Comparison of ENCODE assay signal across 19 cellular contexts in genomic region chr2:17298453-17298852, GRCh38.
DNase-seq lines count a peak whose midpoint lies in the region; ATAC-seq, FAIRE-seq and TF ChIP-seq lines count a peak whose summit lies in the region.
"Had no signal": no experiment of that assay in that cellular context is flagged by ENCODE, and none has a peak within 500 bp of the region (broad histone marks: within the 10 kb centered on the region; RNA-seq: fewer than 3 reads in every experiment).

No MANE protein-coding gene starts in this region.

- H3K4me1 Mint-ChIP-seq in activated T-helper 1 cell treated with anti-CD3 and anti-CD28 coated beads, Interleukin-12 subunit alpha, Interleukin-12 subunit beta, Interleukin-2, Interleukin-4 antibody, amounts not matched to agents 30 ng/mL and 10 ng/mL and 1 ng/mL, durations not matched to agents 14 hours and 24 hours and 36 hours (ENCODE audit: low read depth): no peaks in the 10 kb centered on the region
- H3K4me1 Mint-ChIP-seq: B cell had no signal

- H3K9me3 ChIP-seq in HepG2 (ENCODE audit: low read length): no peaks in the 10 kb centered on the region
- H3K9me3 ChIP-seq in right lobe of liver: no peaks in the 10 kb centered on the region

- no peak overlapping the region; the same call in 1 of the 2 replicates for H3K4me2 ChIP-seq in HepG2 (ENCODE audit: low read depth, low read length)

- FAIRE-seq in HepG2 (lab: Jason Lieb, UNC): no peak
- FAIRE-seq: GM12878, GM18507 had no signal

- POLR2A ChIA-PET in HepG2 (lab: Yijun Ruan, JAX): no interaction called here

- H4K20me1 ChIP-seq in HepG2 (ENCODE audit: insufficient read depth, low read length): no peaks in the 10 kb centered on the region

- no peaks in the 10 kb centered on the region for H3K27me3 ChIP-seq in HepG2 (ENCODE audit: control insufficient read depth in 1 of 2, insufficient read depth in 2 of 2, low read length in 2 of 2)
- H3K27me3 ChIP-seq in right lobe of liver: no peaks in the 10 kb centered on the region

- no peak overlapping the region for H3K27ac Mint-ChIP-seq in activated T-helper 1 cell treated with anti-CD3 and anti-CD28 coated beads, Interleukin-12 subunit alpha, Interleukin-12 subunit beta, Interleukin-2, Interleukin-4 antibody, amounts not matched to agents 30 ng/mL and 10 ng/mL and 1 ng/mL, durations not matched to agents 14 hours and 24 hours and 36 hours
- H3K27ac Mint-ChIP-seq: B cell; CD4-positive, alpha-beta T cell; H9 had no signal

- DNase-seq in HepG2 (ENCODE audit: low spot score): peak; percentile 64
- no peak for DNase-seq in right lobe of liver
- DNase-seq in choroid plexus epithelial cell (ENCODE audit: low read depth): peak; percentile 42
- DNase-seq in iris pigment epithelial cell (ENCODE audit: low read depth): peak; percentile 75
- DNase-seq in activated T-helper 1 cell treated with anti-CD3 and anti-CD28 coated beads, Interleukin-12 subunit alpha, Interleukin-12 subunit beta, Interleukin-2, Interleukin-4 antibody, amounts not matched to agents 30 ng/mL and 10 ng/mL and 1 ng/mL, durations not matched to agents 14 hours and 24 hours and 36 hours (ENCODE audit: low spot score): no peak
- DNase-seq in ACHN: no peak
- DNase-seq: 8988T; C1 segment of cervical spinal cord; CD4-positive, alpha-beta T cell; DMS79; GOT3; H9; IMR-90; KBM-7 had no signal

- peak; percentile 92 for ATAC-seq in HepG2
- ATAC-seq in right lobe of liver: no peak
- ATAC-seq in HG03045 (IDR thresholded peaks at IDR 0.05; ENCODE audit: unreplicated experiment): no peak
- ATAC-seq: GM12878 had no signal

- H3K4me1 ChIP-seq in HepG2 (ENCODE audit: insufficient read depth, low read length) (peaks cover 16% of the 10 kb centered on the region), right lobe of liver (no peaks in the 10 kb centered on the region)

- intact Hi-C loops in HepG2 (cut with micrococcal nuclease; ENCODE audit: unreplicated experiment): no loop called here
- intact Hi-C loops in right lobe of liver (cut with DNase I): no loop called here
- intact Hi-C loops in activated T-helper 1 cell treated with anti-CD3 and anti-CD28 coated beads, Interleukin-12 subunit alpha, Interleukin-12 subunit beta, Interleukin-2, Interleukin-4 antibody, amounts not matched to agents 30 ng/mL and 10 ng/mL and 1 ng/mL, durations not matched to agents 14 hours and 24 hours and 36 hours (cut with micrococcal nuclease): no loop called here

- H3K4me3 Mint-ChIP-seq in activated T-helper 1 cell treated with anti-CD3 and anti-CD28 coated beads, Interleukin-12 subunit alpha, Interleukin-12 subunit beta, Interleukin-2, Interleukin-4 antibody, amounts not matched to agents 30 ng/mL and 10 ng/mL and 1 ng/mL, durations not matched to agents 14 hours and 24 hours and 36 hours: no peak overlapping the region
- H3K4me3 Mint-ChIP-seq: B cell; CD4-positive, alpha-beta T cell; H9 had no signal

- TF ChIP-seq EP300 in HepG2 (IDR thresholded peaks at IDR 0.05; ENCODE audit: low read depth in 2 of 2, low read length in 2 of 2) (peak in 1 of 2 experiments; percentile 48; a peak in 2 of 4 replicates), HepG2 (CRISPR knock-in tag; IDR thresholded peaks at IDR 0.05; ENCODE audit: borderline replicate concordance) (no peak; the same call in 1 of the 2 replicates)

- 2% methylated on average over 2 of the region's 2 CpGs for WGBS in HepG2 (ENCODE audit: low lambda C conversion rate)
- WGBS in right lobe of liver (ENCODE audit: insufficient coverage, low coverage, low lambda C conversion rate, missing lambda C conversion rate): 59% methylated on average over 2 of the region's 2 CpGs

- H2AFZ ChIP-seq in HepG2 (ENCODE audit: low read length): no peak overlapping the region

- CTCF ChIA-PET in HepG2 (lab: Yijun Ruan, JAX; ENCODE audit: low intra/inter-chr PET ratio, low total read pairs): no interaction called here

- H3K9me3 Mint-ChIP-seq in activated T-helper 1 cell treated with anti-CD3 and anti-CD28 coated beads, Interleukin-12 subunit alpha, Interleukin-12 subunit beta, Interleukin-2, Interleukin-4 antibody, amounts not matched to agents 30 ng/mL and 10 ng/mL and 1 ng/mL, durations not matched to agents 14 hours and 24 hours and 36 hours: no peaks in the 10 kb centered on the region
- H3K9me3 Mint-ChIP-seq: CD4-positive, alpha-beta T cell had no signal

- H3K27ac ChIP-seq in HepG2 (ENCODE audit: extremely low read length, insufficient read depth, low read length) (peak overlapping the region; percentile 45), right lobe of liver (no peak overlapping the region)
- H3K27ac ChIP-seq: HL-60 had no signal

- TF ChIP-seq POLR2A in HepG2 (IDR thresholded peaks at IDR 0.05; ENCODE audit: insufficient read depth in 1 of 2, low read depth in 2 of 2, low read length in 2 of 2) (no peak), right lobe of liver (IDR thresholded peaks at IDR 0.05) (no peak)

- no peak overlapping the region for H3K4me3 ChIP-seq in HepG2 (replicated peaks in 1 of 3; ENCODE audit: insufficient read depth in 1 of 3, low read depth in 2 of 3, low read length in 3 of 3)
- no peak overlapping the region for H3K4me3 ChIP-seq in right lobe of liver
- no peak overlapping the region for H3K4me3 ChIP-seq in choroid plexus epithelial cell (ENCODE audit: low read depth, low read length)
- H3K4me3 ChIP-seq: GM12878 had no signal

- in situ Hi-C loops in HepG2 (cut with HindIII; ENCODE audit: extremely low pct_ligation_motif_present, low pct_unique_long_range_greater_than_20kb) (no loop called here), ACHN (cut with HindIII; ENCODE audit: low pct_ligation_motif_present, low pct_unique_long_range_greater_than_20kb, low sequenced_read_pairs) (no loop called here)

- peaks cover 2% of the 10 kb centered on the region for H3K27me3 Mint-ChIP-seq in activated T-helper 1 cell treated with anti-CD3 and anti-CD28 coated beads, Interleukin-12 subunit alpha, Interleukin-12 subunit beta, Interleukin-2, Interleukin-4 antibody, amounts not matched to agents 30 ng/mL and 10 ng/mL and 1 ng/mL, durations not matched to agents 14 hours and 24 hours and 36 hours (ENCODE audit: insufficient read depth)
- H3K27me3 Mint-ChIP-seq: CD4-positive, alpha-beta T cell had no signal

- TF ChIP-seq RAD21 in HepG2 (CRISPR knock-in tag; IDR thresholded peaks at IDR 0.05): no peak

- no peak overlapping the region for H3K9ac ChIP-seq in HepG2 (ENCODE audit: insufficient read depth, low read depth, low read length)

- no peak for TF ChIP-seq CTCF in HepG2 (CRISPR knock-in tag; IDR thresholded peaks at IDR 0.05)
- TF ChIP-seq CTCF in right lobe of liver (IDR thresholded peaks at IDR 0.05): no peak
- TF ChIP-seq CTCF in choroid plexus epithelial cell (conservative IDR thresholded peaks at IDR 0.05; ENCODE audit: low read depth, low read length): no peak

- H3K36me3 ChIP-seq in HepG2 (replicated peaks in 1 of 2; ENCODE audit: control insufficient read depth in 1 of 2, insufficient read depth in 2 of 2, low read length in 2 of 2): no peaks in the 10 kb centered on the region
- H3K36me3 ChIP-seq in right lobe of liver: no peaks in the 10 kb centered on the region

- no peaks in the 10 kb centered on the region for H3K79me2 ChIP-seq in HepG2 (ENCODE audit: insufficient read depth, low read length)

- no TSS peak for BruUV-seq in HepG2 (replicated peaks; lab: Mats Ljungman, UMichigan)

- no peaks in the 10 kb centered on the region for H3K36me3 Mint-ChIP-seq in activated T-helper 1 cell treated with anti-CD3 and anti-CD28 coated beads, Interleukin-12 subunit alpha, Interleukin-12 subunit beta, Interleukin-2, Interleukin-4 antibody, amounts not matched to agents 30 ng/mL and 10 ng/mL and 1 ng/mL, durations not matched to agents 14 hours and 24 hours and 36 hours (ENCODE audit: low read depth)

TF ChIP-seq in HepG2, 621 proteins besides CTCF, POLR2A, EP300 and RAD21 (continues in another document):
- TF ChIP-seq, protein P1, sequence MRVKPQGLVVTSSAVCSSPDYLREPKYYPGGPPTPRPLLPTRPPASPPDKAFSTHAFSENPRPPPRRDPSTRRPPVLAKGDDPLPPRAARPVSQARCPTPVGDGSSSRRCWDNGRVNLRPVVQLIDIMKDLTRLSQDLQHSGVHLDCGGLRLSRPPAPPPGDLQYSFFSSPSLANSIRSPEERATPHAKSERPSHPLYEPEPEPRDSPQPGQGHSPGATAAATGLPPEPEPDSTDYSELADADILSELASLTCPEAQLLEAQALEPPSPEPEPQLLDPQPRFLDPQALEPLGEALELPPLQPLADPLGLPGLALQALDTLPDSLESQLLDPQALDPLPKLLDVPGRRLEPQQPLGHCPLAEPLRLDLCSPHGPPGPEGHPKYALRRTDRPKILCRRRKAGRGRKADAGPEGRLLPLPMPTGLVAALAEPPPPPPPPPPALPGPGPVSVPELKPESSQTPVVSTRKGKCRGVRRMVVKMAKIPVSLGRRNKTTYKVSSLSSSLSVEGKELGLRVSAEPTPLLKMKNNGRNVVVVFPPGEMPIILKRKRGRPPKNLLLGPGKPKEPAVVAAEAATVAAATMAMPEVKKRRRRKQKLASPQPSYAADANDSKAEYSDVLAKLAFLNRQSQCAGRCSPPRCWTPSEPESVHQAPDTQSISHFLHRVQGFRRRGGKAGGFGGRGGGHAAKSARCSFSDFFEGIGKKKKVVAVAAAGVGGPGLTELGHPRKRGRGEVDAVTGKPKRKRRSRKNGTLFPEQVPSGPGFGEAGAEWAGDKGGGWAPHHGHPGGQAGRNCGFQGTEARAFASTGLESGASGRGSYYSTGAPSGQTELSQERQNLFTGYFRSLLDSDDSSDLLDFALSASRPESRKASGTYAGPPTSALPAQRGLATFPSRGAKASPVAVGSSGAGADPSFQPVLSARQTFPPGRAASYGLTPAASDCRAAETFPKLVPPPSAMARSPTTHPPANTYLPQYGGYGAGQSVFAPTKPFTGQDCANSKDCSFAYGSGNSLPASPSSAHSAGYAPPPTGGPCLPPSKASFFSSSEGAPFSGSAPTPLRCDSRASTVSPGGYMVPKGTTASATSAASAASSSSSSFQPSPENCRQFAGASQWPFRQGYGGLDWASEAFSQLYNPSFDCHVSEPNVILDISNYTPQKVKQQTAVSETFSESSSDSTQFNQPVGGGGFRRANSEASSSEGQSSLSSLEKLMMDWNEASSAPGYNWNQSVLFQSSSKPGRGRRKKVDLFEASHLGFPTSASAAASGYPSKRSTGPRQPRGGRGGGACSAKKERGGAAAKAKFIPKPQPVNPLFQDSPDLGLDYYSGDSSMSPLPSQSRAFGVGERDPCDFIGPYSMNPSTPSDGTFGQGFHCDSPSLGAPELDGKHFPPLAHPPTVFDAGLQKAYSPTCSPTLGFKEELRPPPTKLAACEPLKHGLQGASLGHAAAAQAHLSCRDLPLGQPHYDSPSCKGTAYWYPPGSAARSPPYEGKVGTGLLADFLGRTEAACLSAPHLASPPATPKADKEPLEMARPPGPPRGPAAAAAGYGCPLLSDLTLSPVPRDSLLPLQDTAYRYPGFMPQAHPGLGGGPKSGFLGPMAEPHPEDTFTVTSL (CRISPR knock-in tag; IDR thresholded peaks at IDR 0.05; ENCODE audit: borderline replicate concordance): peak; percentile 15; the same call in 1 of the 2 replicates
- no peak for TF ChIP-seq MXD3 (CRISPR knock-in tag; IDR thresholded peaks at IDR 0.05)
- TF ChIP-seq JARID2 (CRISPR knock-in tag; IDR thresholded peaks at IDR 0.05; ENCODE audit: insufficient replicate concordance): no peak

Comparison
In these comparisons a context has a peak if more than half of its experiments do, and no peak if none do; other contexts are left out.
1. DNase-seq: peak in HepG2 (single experiment), choroid plexus epithelial cell (single experiment) and iris pigment epithelial cell (single experiment); none in right lobe of liver (0 of 3), activated T-helper 1 cell treated with anti-CD3 and anti-CD28 coated beads, Interleukin-12 subunit alpha, Interleukin-12 subunit beta, Interleukin-2, Interleukin-4 antibody, amounts not matched to agents 30 ng/mL and 10 ng/mL and 1 ng/mL, durations not matched to agents 14 hours and 24 hours and 36 hours (single experiment) and ACHN (single experiment).